9 cellular contexts compared by ENCODE assay signal in genomic region chr19:14796021-14796420, GRCh38. TPM values are rescaled to one million over a fixed set of nuclear protein-coding genes. Genes with fewer than 3 reads are reported as not detected.
"Had no signal": no experiment of that assay in that cellular context is flagged by ENCODE, and none has a peak within 500 bp of the region (broad histone marks: within the 10 kb centered on the region; RNA-seq: fewer than 3 reads in every experiment).

No MANE protein-coding gene starts in this region.

- H3K9me3 ChIP-seq: HAP-1 had no signal

- H3K4me3 ChIP-seq: HAP-1 had no signal

- H3K27ac Mint-ChIP-seq: HFFc6 had no signal

- H3K4me3 Mint-ChIP-seq: HFFc6 had no signal

- ATAC-seq: HCT116 had no signal

- H3K4me1 ChIP-seq: HAP-1 had no signal

- DNase-seq: GOT3, H7, HFFc6, IMR-90, KG1 had no signal

- H3K36me3 ChIP-seq: HAP-1 had no signal

RNA-seq across cellular contexts. Expression of gene ADGRE2, which starts 17.7 kb away (rescaled TPM):
- total RNA-seq: H7, HT-29, IMR-90 had no signal

RNA-seq across cellular contexts. Expression of gene OR7A5, which starts 39.0 kb away (rescaled TPM):
- total RNA-seq: H4, H7, HFFc6, HT-29, IMR-90 had no signal

RNA-seq across cellular contexts. Expression of gene OR7C1, which starts 39.0 kb away (rescaled TPM):
- total RNA-seq: H4, H7, HFFc6, HT-29, IMR-90 had no signal

RNA-seq across cellular contexts. Expression of gene OR7A10, which starts 52.7 kb away (rescaled TPM):
- total RNA-seq: H4, H7, HFFc6, HT-29, IMR-90 had no signal
